Comparison of ENCODE assay signal across 8 cellular contexts in genomic region chr15:67148196-67148701, GRCh38.
A peak's percentile ranks its signal among the peaks of the same experiment; 100 is the strongest.
DNase-seq lines count a peak whose midpoint lies in the region; ATAC-seq and TF ChIP-seq lines count a peak whose summit lies in the region.

No MANE protein-coding gene starts in this region.

- peaks cover 76% of the 10 kb centered on the region for H3K4me1 Mint-ChIP-seq in CD14-positive monocyte
- peaks cover 59% of the 10 kb centered on the region for H3K4me1 Mint-ChIP-seq in activated naive CD8-positive, alpha-beta T cell (ENCODE audit: low read depth)
- H3K4me1 Mint-ChIP-seq in WTC11 = peaks cover 88% of the 10 kb centered on the region

- peaks cover 17 to 28% of the 10 kb centered on the region in 2 donors for H3K36me3 Mint-ChIP-seq in CD14-positive monocyte
- peaks cover 2% of the 10 kb centered on the region for H3K36me3 Mint-ChIP-seq in activated naive CD8-positive, alpha-beta T cell
- H3K36me3 Mint-ChIP-seq in WTC11 = no peaks in the 10 kb centered on the region

- H3K27me3 Mint-ChIP-seq in CD14-positive monocyte (ENCODE audit: low read depth in 3 of 3) (peaks cover 0 to 2% (median 0%) of the 10 kb centered on the region in 3 donors), WTC11 (ENCODE audit: low read depth) (no peaks in the 10 kb centered on the region; the same call in 1 of the 2 replicates)
- no peaks in the 10 kb centered on the region for H3K27me3 Mint-ChIP-seq in activated naive CD8-positive, alpha-beta T cell

- intact Hi-C loops in CD14-positive monocyte (cut with micrococcal nuclease) = loop anchor here in 1 of 2 donors (5.0 kb wide), 2 partner anchors 41 to 56 kb away; no protein-coding TSS in a partner anchor

- peak overlapping the region; percentile 35 to 63 for H3K4me3 Mint-ChIP-seq in CD14-positive monocyte
- peak overlapping the region; percentile 2 for H3K4me3 Mint-ChIP-seq in activated naive CD8-positive, alpha-beta T cell
- no peak overlapping the region for H3K4me3 Mint-ChIP-seq in WTC11

- TF ChIP-seq CTCF in CD14-positive monocyte (IDR thresholded peaks at IDR 0.05) = no peak
- no peak for TF ChIP-seq CTCF in WTC11 (IDR thresholded peaks at IDR 0.05)

- CTCF ChIA-PET in WTC11 (lab: Charles Lee) = interaction anchor here (1.1 to 1.7 kb wide), 2 partner anchors 16 to 202 kb away, joined by 5 to 6 read pairs; no protein-coding TSS in a partner anchor

- no peaks in the 10 kb centered on the region for H3K9me3 Mint-ChIP-seq in CD14-positive monocyte
- H3K9me3 Mint-ChIP-seq in activated naive CD8-positive, alpha-beta T cell (ENCODE audit: low read depth) = no peaks in the 10 kb centered on the region
- no peaks in the 10 kb centered on the region for H3K9me3 Mint-ChIP-seq in WTC11

- peak; percentile 60 for DNase-seq in CD14-positive monocyte (ENCODE audit: low spot score)
- peak; percentile 94 for DNase-seq in LoVo (ENCODE audit: low spot score)
- peak; percentile 49 for DNase-seq in mesenteric fat pad (ENCODE audit: low spot score)
- no peak for DNase-seq in WTC11 (ENCODE audit: low spot score)

- H3K27ac Mint-ChIP-seq in CD14-positive monocyte (peak overlapping the region; percentile 90 to 99 (median 98)), WTC11 (no peak overlapping the region)
- peak overlapping the region; percentile 12 for H3K27ac Mint-ChIP-seq in activated naive CD8-positive, alpha-beta T cell

- POLR2A ChIA-PET in WTC11 (lab: Charles Lee) = interaction anchor here (1.4 kb wide), 1 partner anchor 17 kb away, joined by 4 read pairs; no protein-coding TSS in a partner anchor

- ATAC-seq in WTC11 (no peak), HG02759 (IDR thresholded peaks at IDR 0.05; ENCODE audit: unreplicated experiment) (no peak), GM21390 (IDR thresholded peaks at IDR 0.05; ENCODE audit: unreplicated experiment) (no peak), GM19324 (IDR thresholded peaks at IDR 0.05; ENCODE audit: low FRiP score, unreplicated experiment) (no peak)

TF ChIP-seq in WTC11, 78 proteins besides CTCF, POLR2A, EP300 and RAD21:
- TF ChIP-seq KAT7 (CRISPR knock-in tag; IDR thresholded peaks at IDR 0.05; ENCODE audit: borderline replicate concordance) (no peak), ARID4B (CRISPR knock-in tag; IDR thresholded peaks at IDR 0.05; ENCODE audit: borderline replicate concordance) (no peak), NR1H2 (CRISPR knock-in tag; IDR thresholded peaks at IDR 0.05) (no peak), NFYB (CRISPR knock-in tag; conservative IDR thresholded peaks at IDR 0.05; ENCODE audit: low read depth) (no peak), TCF7 (CRISPR knock-in tag; IDR thresholded peaks at IDR 0.05; ENCODE audit: low read depth) (no peak), PRRX2 (CRISPR knock-in tag; IDR thresholded peaks at IDR 0.05) (no peak), IRF1 (CRISPR knock-in tag; IDR thresholded peaks at IDR 0.05) (no peak), MLX (CRISPR knock-in tag; IDR thresholded peaks at IDR 0.05) (no peak), FOXK1 (CRISPR knock-in tag; IDR thresholded peaks at IDR 0.05) (no peak), ZNF317 (CRISPR knock-in tag; IDR thresholded peaks at IDR 0.05; ENCODE audit: borderline replicate concordance, low read depth) (no peak), JAZF1 (CRISPR knock-in tag; IDR thresholded peaks at IDR 0.05) (no peak), SP1 (CRISPR knock-in tag; conservative IDR thresholded peaks at IDR 0.05) (no peak), ATF3 (CRISPR knock-in tag; conservative IDR thresholded peaks at IDR 0.05) (no peak), NR3C1 (CRISPR knock-in tag; conservative IDR thresholded peaks at IDR 0.05; ENCODE audit: low read depth) (no peak)
